10 cellular contexts compared by ENCODE assay signal in genomic region chr7:122684504-122684903, GRCh38. TPM values are rescaled to one million over a fixed set of nuclear protein-coding genes. Genes with fewer than 3 reads are reported as not detected.
"Had no signal": no experiment of that assay in that cellular context is flagged by ENCODE, and none has a peak within 500 bp of the region (broad histone marks: within the 10 kb centered on the region; RNA-seq: fewer than 3 reads in every experiment).

No MANE protein-coding gene starts in this region.

- H3K4me3 ChIP-seq: GM23248, K562 had no signal

- H3K27ac ChIP-seq: GM23248 had no signal

- ATAC-seq: K562 had no signal

- FAIRE-seq: H54, HTR-8/SVneo, K562 had no signal

- DNase-seq: GM23248, GOT3, H9, HCEC 1CT, IMR-90, KG1 had no signal

RNA-seq across cellular contexts. Expression of gene RNF133, which starts 14.4 kb away (rescaled TPM):
- total RNA-seq: GM23248, HT-29, IMR-90, K562 had no signal
- polyA plus RNA-seq: GM23248, IMR-90, K562 had no signal

RNA-seq across cellular contexts. Expression of gene RNF148, which starts 18.2 kb away (rescaled TPM):
- total RNA-seq: GM23248, IMR-90, K562 had no signal
- polyA plus RNA-seq: GM23248, IMR-90, K562 had no signal
